In the genomic region with DNA sequence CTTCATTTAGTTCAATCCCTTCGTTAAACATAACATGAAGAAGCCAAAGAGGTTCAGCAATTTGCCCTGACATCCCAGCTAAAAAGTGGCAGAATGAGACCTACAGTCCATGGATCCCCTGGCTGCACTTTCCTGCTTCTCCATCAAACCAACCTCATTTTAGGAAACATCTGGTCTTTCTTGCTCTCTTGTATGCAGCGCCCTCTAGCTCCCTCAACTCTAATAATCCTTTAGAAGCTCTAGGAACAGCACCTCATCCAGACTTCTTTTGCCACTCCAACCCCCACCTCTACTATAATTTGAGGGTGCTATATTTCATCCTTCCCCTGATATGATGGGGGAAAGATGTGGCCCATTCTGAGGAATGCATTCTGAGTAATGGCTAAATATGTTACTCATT, we compare ENCODE assay signal across 8 cellular contexts. TPM values are rescaled to one million over a fixed set of nuclear protein-coding genes. Genes with fewer than 3 reads are reported as not detected.
DNase-seq lines count a peak whose midpoint lies in the region; ATAC-seq and TF ChIP-seq lines count a peak whose summit lies in the region.

No MANE protein-coding gene starts in this region.

- no peak overlapping the region for H2AFZ ChIP-seq in Loucy (ENCODE audit: low read length)

- intact Hi-C loops in activated CD8-positive, alpha-beta T cell treated with anti-CD3 and anti-CD28 coated beads for 36 hours (cut with micrococcal nuclease), result no loop called here

- H3K9ac ChIP-seq in Loucy (ENCODE audit: low read depth, low read length, poor library complexity, severe bottlenecking), result no peak overlapping the region

- H3K4me3 ChIP-seq in AG09309 (ENCODE audit: control insufficient read depth, low read depth, low read length), result no peak overlapping the region
- no peak overlapping the region for H3K4me3 ChIP-seq in Loucy (ENCODE audit: low read length, poor library complexity, severe bottlenecking)
- H3K4me3 ChIP-seq in tibial nerve, result no peak overlapping the region

- no peaks in the 10 kb centered on the region for H3K4me1 ChIP-seq in Loucy (ENCODE audit: insufficient read depth, low read length, poor library complexity, severe bottlenecking)
- H3K4me1 ChIP-seq in tibial nerve, result peaks cover 0 to 19% (median 4%) of the 10 kb centered on the region in 4 donors

- H3K27me3 ChIP-seq in Loucy (ENCODE audit: insufficient read depth, low read length, poor library complexity, severe bottlenecking) (no peaks in the 10 kb centered on the region), tibial nerve (no peaks in the 10 kb centered on the region)

- CTCF ChIA-PET in activated CD8-positive, alpha-beta T cell treated with anti-CD3 and anti-CD28 coated beads for 36 hours (lab: Charles Lee), result interaction anchor here (0.8 to 3.6 kb wide), 34 partner anchors 8 to 158 kb away, joined by 3 to 54 read pairs (median 4); a partner anchor contains a TSS

- H4K20me1 ChIP-seq in Loucy (ENCODE audit: insufficient read depth, low read length, poor library complexity, severe bottlenecking), result no peaks in the 10 kb centered on the region

- ATAC-seq in activated CD8-positive, alpha-beta T cell treated with anti-CD3 and anti-CD28 coated beads for 36 hours, result peak; percentile 70
- ATAC-seq in HG03342 (IDR thresholded peaks at IDR 0.05; ENCODE audit: unreplicated experiment) (no peak), GM18873 (IDR thresholded peaks at IDR 0.05; ENCODE audit: low FRiP score, unreplicated experiment) (no peak)

- H3K9me3 ChIP-seq in Loucy (ENCODE audit: insufficient read depth, low read depth, low read length), result no peaks in the 10 kb centered on the region
- no peaks in the 10 kb centered on the region for H3K9me3 ChIP-seq in tibial nerve

- H3K36me3 Mint-ChIP-seq in activated CD8-positive, alpha-beta T cell treated with anti-CD3 and anti-CD28 coated beads for 36 hours (ENCODE audit: low read depth), result peaks cover 9% of the 10 kb centered on the region

- WGBS in tibial nerve, 2 donors, result 37% methylated on average over 2 of the region's 2 CpGs

- H3K27ac ChIP-seq in tibial nerve, result peak overlapping the region in 2 of 4 donors; percentile 4 to 74

- no peak for TF ChIP-seq EP300 in tibial nerve (IDR thresholded peaks at IDR 0.05)

- H3K4me1 Mint-ChIP-seq in activated CD8-positive, alpha-beta T cell treated with anti-CD3 and anti-CD28 coated beads for 36 hours (ENCODE audit: low read depth), result peaks cover 9% of the 10 kb centered on the region

- H3K4me3 Mint-ChIP-seq in activated CD8-positive, alpha-beta T cell treated with anti-CD3 and anti-CD28 coated beads for 36 hours, result no peak overlapping the region

- no peaks in the 10 kb centered on the region for H3K27me3 Mint-ChIP-seq in activated CD8-positive, alpha-beta T cell treated with anti-CD3 and anti-CD28 coated beads for 36 hours

- TF ChIP-seq POLR2A in tibial nerve (IDR thresholded peaks at IDR 0.05), result no peak

- DNase-seq in AG09309 (ENCODE audit: low read depth) (peak; percentile 29), GDM1 (lab: John Stamatoyannopoulos, UW) (peak; percentile 33), hepatic stellate cell (ENCODE audit: low spot score) (peak; percentile 31), tibial nerve (ENCODE audit: low spot score in 2 of 2) (peak in 1 of 2 donors; percentile 41)
- DNase-seq in activated CD8-positive, alpha-beta T cell treated with anti-CD3 and anti-CD28 coated beads for 36 hours, result peak; percentile 45

- H3K9me2 ChIP-seq in Loucy (replicated peaks; ENCODE audit: low read depth, low read length), result no peaks in the 10 kb centered on the region

- H3K36me3 ChIP-seq in Loucy (ENCODE audit: insufficient read depth, low read length) (peaks cover 18% of the 10 kb centered on the region; the same call in 1 of the 2 replicates), tibial nerve (peaks cover 0 to 8% (median 0%) of the 10 kb centered on the region in 3 donors)

- peak overlapping the region; percentile 18 for H3K27ac Mint-ChIP-seq in activated CD8-positive, alpha-beta T cell treated with anti-CD3 and anti-CD28 coated beads for 36 hours

- H3F3A ChIP-seq in Loucy (ENCODE audit: low read depth), result no peaks in the 10 kb centered on the region

- TF ChIP-seq CTCF in AG09309 (IDR thresholded peaks at IDR 0.05; ENCODE audit: control insufficient read depth, insufficient read depth, low read depth, low read length, missing control alignments), result peak; percentile 76
- TF ChIP-seq CTCF in Loucy (conservative IDR thresholded peaks at IDR 0.05; ENCODE audit: low read length), result peak; percentile 77
- peak; percentile 43 for TF ChIP-seq CTCF in activated CD8-positive, alpha-beta T cell treated with anti-CD3 and anti-CD28 coated beads for 36 hours (IDR thresholded peaks at IDR 0.05)
- TF ChIP-seq CTCF in tibial nerve (IDR thresholded peaks at IDR 0.05), result peak; percentile 19 to 56 (median 43)

- no peak overlapping the region for H3K4me2 ChIP-seq in Loucy (ENCODE audit: low read depth, low read length, poor library complexity, severe bottlenecking)

- H3K79me2 ChIP-seq in Loucy (ENCODE audit: insufficient read depth, low read length), result no peaks in the 10 kb centered on the region

- H3K9me3 Mint-ChIP-seq in activated CD8-positive, alpha-beta T cell treated with anti-CD3 and anti-CD28 coated beads for 36 hours, result no peaks in the 10 kb centered on the region

- POLR2A ChIA-PET in activated CD8-positive, alpha-beta T cell treated with anti-CD3 and anti-CD28 coated beads for 36 hours (lab: Charles Lee), result interaction anchor here (0.6 to 1.8 kb wide), 6 partner anchors 9 to 62 kb away, joined by 3 to 7 read pairs (median 4); a partner anchor contains a TSS

RNA-seq across cellular contexts. Expression of a gene that starts 7.4 kb away (rescaled TPM):
- total RNA-seq in activated CD8-positive, alpha-beta T cell treated with anti-CD3 and anti-CD28 coated beads for 36 hours, result 1 to 10 TPM; 1.8 to 2.4 TPM
- total RNA-seq in tibial nerve, result 100 to 1,000 TPM in 3 of 4 donors, 10 to 100 TPM in 1; 53.7 to 342 (median 305) TPM

RNA-seq across cellular contexts. Expression of a gene that starts 51.0 kb away (rescaled TPM):
- 10 to 100 TPM; 37.2 to 38.0 TPM for total RNA-seq in activated CD8-positive, alpha-beta T cell treated with anti-CD3 and anti-CD28 coated beads for 36 hours
- total RNA-seq in tibial nerve, result 10 to 100 TPM; 45.0 to 47.7 (median 47.2) TPM

RNA-seq across cellular contexts. Expression of a gene that starts 54.2 kb away (rescaled TPM):
- 100 to 1,000 TPM; 139 TPM for total RNA-seq in activated CD8-positive, alpha-beta T cell treated with anti-CD3 and anti-CD28 coated beads for 36 hours
- 10 to 100 TPM; 10.3 to 13.2 (median 11.9) TPM for total RNA-seq in tibial nerve

Comparison
In these comparisons a context has a peak if more than half of its experiments do, and no peak if none do; other contexts are left out.
1. RNA of a gene that starts 7.4 kb away (total RNA-seq): 53.7 to 342 TPM in tibial nerve; 1.8 to 2.4 TPM in activated CD8-positive, alpha-beta T cell treated with anti-CD3 and anti-CD28 coated beads for 36 hours; every median in the first group is over 10 times any median in the second.
2. RNA of a gene that starts 54.2 kb away (total RNA-seq): 139 TPM in activated CD8-positive, alpha-beta T cell treated with anti-CD3 and anti-CD28 coated beads for 36 hours; 10.3 to 13.2 TPM in tibial nerve; every median in the first group is over 4 times any median in the second.
3. Peak in every context shown above with its lines, with median percentiles within 50 percentile points of each other: CTCF ChIP-seq.